In genomic region chr4:153834901-153835300, GRCh38 we compare ENCODE assay signal across 29 cellular contexts. TPM values are rescaled to one million over a fixed set of nuclear protein-coding genes. Genes with fewer than 3 reads are reported as not detected.
"Had no signal": no experiment of that assay in that cellular context is flagged by ENCODE, and none has a peak within 500 bp of the region (broad histone marks: within the 10 kb centered on the region; RNA-seq: fewer than 3 reads in every experiment).

No MANE protein-coding gene starts in this region.

- DNase-seq: activated CD4-positive, alpha-beta memory T cell treated with anti-CD3 and anti-CD28 coated beads, Interleukin-2, amount 10 ng/mL, durations not matched to agents 7 days and 5 days; activated CD4-positive, alpha-beta T cell treated with anti-CD3 and anti-CD28 coated beads for 1 hour; activated CD4-positive, alpha-beta T cell treated with anti-CD3 and anti-CD28 coated beads for 4 hours; activated CD4-positive, alpha-beta T cell treated with anti-CD3 and anti-CD28 coated beads, Interleukin-2, amount 10 ng/mL, durations not matched to agents 7 days and 5 days; activated CD4-positive, alpha-beta T cell treated with anti-CD3 and anti-CD28 coated beads, Interleukin-2, amount 50 U/mL, for 4 hours; activated CD8-positive, alpha-beta memory T cell treated with anti-CD3 and anti-CD28 coated beads, Interleukin-2, amount 50 U/mL, for 48 hours; activated gamma-delta T cell; activated naive CD4-positive, alpha-beta T cell treated with anti-CD3 and anti-CD28 coated beads, Interleukin-2, amount 50 U/mL, for 16 hours; activated naive CD4-positive, alpha-beta T cell treated with Interleukin-2 at 50 U/mL for 16 hours; activated T-cell treated with anti-CD3 and anti-CD28 coated beads for 4 hours; activated T-cell treated with anti-CD3 and anti-CD28 coated beads, Interleukin-2, amount 50 U/mL, for 24 hours; activated T-cell treated with anti-CD3 and anti-CD28 coated beads, Interleukin-2, amount 50 U/mL, for 72 hours; amniotic stem cell; anterior cingulate cortex; body of pancreas; caudate nucleus; cortex of kidney; dermis blood vessel endothelial cell; effector memory CD4-positive, alpha-beta T cell; erythroblast; foreskin keratinocyte; gastrocnemius medialis; glutamatergic neuron; heart left ventricle; T-helper 2 cell had no signal

- H3K9me3 ChIP-seq: body of pancreas, esophagus muscularis mucosa, gastrocnemius medialis, heart left ventricle had no signal

- H3K36me3 Mint-ChIP-seq: activated naive CD8-positive, alpha-beta T cell; WTC11 had no signal

- H3K4me1 Mint-ChIP-seq: activated CD4-positive, alpha-beta memory T cell treated with anti-CD3 and anti-CD28 coated beads, Interleukin-2, amount 10 ng/mL, durations not matched to agents 7 days and 5 days; activated CD4-positive, alpha-beta T cell treated with anti-CD3 and anti-CD28 coated beads, Interleukin-2, amount 10 ng/mL, durations not matched to agents 7 days and 5 days had no signal

- H3K4me3 ChIP-seq: body of pancreas, esophagus muscularis mucosa, gastrocnemius medialis, heart left ventricle had no signal

- H3K27me3 ChIP-seq: body of pancreas, esophagus muscularis mucosa, foreskin keratinocyte, gastrocnemius medialis had no signal

- H3K4me1 ChIP-seq: body of pancreas, esophagus muscularis mucosa, foreskin keratinocyte, gastrocnemius medialis, heart left ventricle had no signal

- H3K27ac Mint-ChIP-seq: activated CD4-positive, alpha-beta memory T cell treated with anti-CD3 and anti-CD28 coated beads, Interleukin-2, amount 10 ng/mL, durations not matched to agents 7 days and 5 days; activated CD4-positive, alpha-beta T cell treated with anti-CD3 and anti-CD28 coated beads, Interleukin-2, amount 10 ng/mL, durations not matched to agents 7 days and 5 days; activated naive CD8-positive, alpha-beta T cell; activated T-cell treated with anti-CD3 and anti-CD28 coated beads, Interleukin-2, amount 50 U/mL, for 24 hours; activated T-cell treated with anti-CD3 and anti-CD28 coated beads, Interleukin-2, amount 50 U/mL, for 72 hours; WTC11 had no signal

- H3K4me3 Mint-ChIP-seq: activated CD4-positive, alpha-beta memory T cell treated with anti-CD3 and anti-CD28 coated beads, Interleukin-2, amount 10 ng/mL, durations not matched to agents 7 days and 5 days; activated CD4-positive, alpha-beta T cell treated with anti-CD3 and anti-CD28 coated beads, Interleukin-2, amount 10 ng/mL, durations not matched to agents 7 days and 5 days; activated naive CD8-positive, alpha-beta T cell; activated T-cell treated with anti-CD3 and anti-CD28 coated beads, Interleukin-2, amount 50 U/mL, for 24 hours; activated T-cell treated with anti-CD3 and anti-CD28 coated beads, Interleukin-2, amount 50 U/mL, for 72 hours; WTC11 had no signal

- H3K27ac ChIP-seq: body of pancreas, esophagus muscularis mucosa, foreskin keratinocyte, gastrocnemius medialis, heart left ventricle had no signal

- H3K36me3 ChIP-seq: esophagus muscularis mucosa, gastrocnemius medialis, heart left ventricle had no signal

- ATAC-seq: activated T-cell treated with anti-CD3 and anti-CD28 coated beads, Interleukin-2, amount 50 U/mL, for 72 hours; body of pancreas; foreskin keratinocyte; gastrocnemius medialis; heart left ventricle; WTC11 had no signal

- H3K9me3 Mint-ChIP-seq: activated CD4-positive, alpha-beta memory T cell treated with anti-CD3 and anti-CD28 coated beads, Interleukin-2, amount 10 ng/mL, durations not matched to agents 7 days and 5 days; activated CD4-positive, alpha-beta T cell treated with anti-CD3 and anti-CD28 coated beads, Interleukin-2, amount 10 ng/mL, durations not matched to agents 7 days and 5 days; activated T-cell treated with anti-CD3 and anti-CD28 coated beads, Interleukin-2, amount 50 U/mL, for 24 hours; activated T-cell treated with anti-CD3 and anti-CD28 coated beads, Interleukin-2, amount 50 U/mL, for 72 hours; WTC11 had no signal

RNA-seq across cellular contexts. Expression of gene SFRP2, which starts 46.0 kb away (rescaled TPM):
- total RNA-seq: activated CD4-positive, alpha-beta memory T cell treated with anti-CD3 and anti-CD28 coated beads, Interleukin-2, amount 10 ng/mL, durations not matched to agents 7 days and 5 days; activated CD4-positive, alpha-beta T cell treated with anti-CD3 and anti-CD28 coated beads, Interleukin-2, amount 10 ng/mL, durations not matched to agents 7 days and 5 days; activated T-cell treated with anti-CD3 and anti-CD28 coated beads, Interleukin-2, amount 50 U/mL, for 72 hours; dermis blood vessel endothelial cell; foreskin keratinocyte; T-helper 1 cell treated with Interleukin-12 subunit alpha and Interleukin-12 subunit beta and Interleukin-4 antibody, amounts not matched to agents 30 ng/mL and 1 ng/mL, for 36 hours had no signal
- polyA plus RNA-seq: foreskin keratinocyte had no signal
